In genomic region chr1:187744665-187745064, GRCh38 we compare ENCODE assay signal across 10 cellular contexts.
DNase-seq lines count a peak whose midpoint lies in the region; ATAC-seq and TF ChIP-seq lines count a peak whose summit lies in the region.
"Had no signal": no experiment of that assay in that cellular context is flagged by ENCODE, and none has a peak within 500 bp of the region (broad histone marks: within the 10 kb centered on the region; RNA-seq: fewer than 3 reads in every experiment).

No MANE protein-coding gene starts in this region.

- no peak for TF ChIP-seq CTCF in dorsolateral prefrontal cortex (IDR thresholded peaks at IDR 0.05 in 54 of 56, conservative IDR thresholded peaks at IDR 0.05 in 2 of 56; ENCODE audit: low read depth in 1 of 56, partially characterized antibody in 56 of 56)

- no peaks in the 10 kb centered on the region for H3K27me3 ChIP-seq in dorsolateral prefrontal cortex

- intact Hi-C loops in dorsolateral prefrontal cortex (cut with DNase I): no loop called here

- H3K27ac ChIP-seq in dorsolateral prefrontal cortex: no peak overlapping the region

- peak; percentile 36 for DNase-seq in RPMI8226
- DNase-seq in cerebellar nuclear complex (lab: John Stamatoyannopoulos, UW): no peak
- no peak for DNase-seq in 8988T
- DNase-seq in hepatic stellate cell (ENCODE audit: low spot score): no peak
- DNase-seq in dorsolateral prefrontal cortex: no peak
- DNase-seq: CD8-positive, alpha-beta T cell; stimulated activated CD4-positive, alpha-beta T cell treated with anti-CD3 and anti-CD28 coated beads, Interleukin-2, amount 100 ng/mL, for 48 hours had no signal

- ATAC-seq in GM18868 (IDR thresholded peaks at IDR 0.05; ENCODE audit: unreplicated experiment) (peak; percentile 100), GM21529 (IDR thresholded peaks at IDR 0.05; ENCODE audit: unreplicated experiment) (peak; percentile 92), HG03095 (IDR thresholded peaks at IDR 0.05; ENCODE audit: unreplicated experiment) (peak; percentile 88)
- ATAC-seq: CD8-positive, alpha-beta T cell had no signal

- H3K4me3 ChIP-seq in dorsolateral prefrontal cortex: no peak overlapping the region
